In genomic region chr2:136049991-136050573, GRCh38 we compare ENCODE assay signal across 18 cellular contexts.
A peak's percentile ranks its signal among the peaks of the same experiment; 100 is the strongest.
DNase-seq lines count a peak whose midpoint lies in the region; ATAC-seq, FAIRE-seq and TF ChIP-seq lines count a peak whose summit lies in the region.
"Had no signal": no experiment of that assay in that cellular context is flagged by ENCODE, and none has a peak within 500 bp of the region (broad histone marks: within the 10 kb centered on the region; RNA-seq: fewer than 3 reads in every experiment).

No MANE protein-coding gene starts in this region.

- H3K4ac ChIP-seq in neuronal stem cell (ENCODE audit: low read length) = no peak overlapping the region

- DNase-seq in activated CD4-positive, alpha-beta T cell treated with anti-CD3 and anti-CD28 coated beads for 36 hours = no peak
- DNase-seq in activated CD4-positive, alpha-beta T cell treated with anti-CD3 and anti-CD28 coated beads, Interleukin-2, amount 50 U/mL, for 1 hour = no peak
- no peak for DNase-seq in GM12878 (ENCODE audit: low read depth, low spot score)
- no peak for DNase-seq in neuronal stem cell (ENCODE audit: low spot score)
- DNase-seq in tibial nerve (ENCODE audit: low spot score in 2 of 2) = no peak
- DNase-seq in stimulated activated CD4-positive, alpha-beta T cell treated with anti-CD3 and anti-CD28 coated beads, Interleukin-2, amount 100 ng/mL, for 24 hours = no peak
- DNase-seq: 8988T; activated CD4-positive, alpha-beta T cell treated with anti-CD3 and anti-CD28 coated beads for 1 hour; foreskin fibroblast; GOT3; NCI-H524 had no signal

- H3K14ac ChIP-seq in neuronal stem cell (ENCODE audit: low read length) = no peak overlapping the region

- H3K27ac ChIP-seq in OCI-LY1 (ENCODE audit: low read depth, low read length, poor library complexity, severe bottlenecking) (peak overlapping the region; percentile 94), GM12878 (ENCODE audit: control insufficient read depth, insufficient read depth) (no peak overlapping the region), neuronal stem cell (replicated peaks; ENCODE audit: low read length) (no peak overlapping the region), tibial nerve (no peak overlapping the region)
- H3K27ac ChIP-seq: HL-60, prostate gland had no signal

- intact Hi-C loops in activated CD4-positive, alpha-beta T cell treated with anti-CD3 and anti-CD28 coated beads for 36 hours (cut with DNase I, micrococcal nuclease) = loop anchor here in 1 of 2 experiments (5.0 to 10.0 kb wide), 3 partner anchors 43 to 277 kb away; no protein-coding TSS in a partner anchor
- intact Hi-C loops in GM12878 (cut with micrococcal nuclease; ENCODE audit: unreplicated experiment) = loop anchor here (10.0 kb wide), 1 partner anchor 205 kb away; no protein-coding TSS in a partner anchor

- H4K20me1 ChIP-seq in OCI-LY1 (ENCODE audit: insufficient read depth, low read length) = no peaks in the 10 kb centered on the region
- no peaks in the 10 kb centered on the region for H4K20me1 ChIP-seq in GM12878 (ENCODE audit: control insufficient read depth, insufficient read depth)

- H4K91ac ChIP-seq in neuronal stem cell (ENCODE audit: low read depth, low read length, poor library complexity) = no peak overlapping the region

- TF ChIP-seq RAD21 in GM12878 (IDR thresholded peaks at IDR 0.05; ENCODE audit: insufficient read depth, low read depth, low read length) = no peak

- H3K4me1 Mint-ChIP-seq in activated CD4-positive, alpha-beta T cell treated with anti-CD3 and anti-CD28 coated beads for 36 hours = peaks cover 78% of the 10 kb centered on the region

- H3K9me3 ChIP-seq in OCI-LY1 (ENCODE audit: low read length) (no peaks in the 10 kb centered on the region), GM12878 (replicated peaks; ENCODE audit: control insufficient read depth, insufficient read depth, low read length) (no peaks in the 10 kb centered on the region), neuronal stem cell (replicated peaks in 1 of 2; ENCODE audit: control insufficient read depth in 2 of 2, insufficient read depth in 1 of 2, low read depth in 1 of 2, low read length in 2 of 2) (peaks cover 0 to 3% of the 10 kb centered on the region in 2 donors), tibial nerve (no peaks in the 10 kb centered on the region)
- H3K9me3 ChIP-seq: prostate gland had no signal

- ATAC-seq in activated CD4-positive, alpha-beta T cell treated with anti-CD3 and anti-CD28 coated beads for 36 hours = no peak
- ATAC-seq in GM12878 (peak; percentile 32), HG03469 (IDR thresholded peaks at IDR 0.05; ENCODE audit: unreplicated experiment) (no peak)

- no peaks in the 10 kb centered on the region for H3K27me3 Mint-ChIP-seq in activated CD4-positive, alpha-beta T cell treated with anti-CD3 and anti-CD28 coated beads for 36 hours
- H3K27me3 Mint-ChIP-seq: IgD-negative memory B cell had no signal

- 0 out of 2 replicates have a peak, but pooled peaks cover 3% of the 10 kb centered on the region for H3F3A ChIP-seq in OCI-LY1 (ENCODE audit: insufficient read depth, low read length)

- no peak overlapping the region for H3K4me3 Mint-ChIP-seq in activated CD4-positive, alpha-beta T cell treated with anti-CD3 and anti-CD28 coated beads for 36 hours

- no peak overlapping the region for H2BK15ac ChIP-seq in neuronal stem cell (ENCODE audit: low read length)

- no peak overlapping the region for H2BK120ac ChIP-seq in neuronal stem cell (ENCODE audit: low read depth, low read length)

- TF ChIP-seq POLR2A in GM12878 (IDR thresholded peaks at IDR 0.05; ENCODE audit: low read depth, low read length) (no peak), tibial nerve (IDR thresholded peaks at IDR 0.05) (no peak)

- H3K18ac ChIP-seq in neuronal stem cell (ENCODE audit: low read length) = peak overlapping the region; percentile 30

- H3K4me2 ChIP-seq in OCI-LY1 (ENCODE audit: low read length) (no peak overlapping the region), GM12878 (ENCODE audit: control insufficient read depth, insufficient read depth) (no peak overlapping the region), neuronal stem cell (ENCODE audit: insufficient read depth, low read length, poor library complexity, severe bottlenecking) (no peak overlapping the region)

- H3K36me3 Mint-ChIP-seq in activated CD4-positive, alpha-beta T cell treated with anti-CD3 and anti-CD28 coated beads for 36 hours (ENCODE audit: low read depth) = no peaks in the 10 kb centered on the region
- H3K36me3 Mint-ChIP-seq: IgD-negative memory B cell had no signal

- H3K27me3 ChIP-seq in OCI-LY1 (ENCODE audit: insufficient read depth, low read length) = no peaks in the 10 kb centered on the region
- H3K27me3 ChIP-seq in GM12878 (replicated peaks in 1 of 2; ENCODE audit: control insufficient read depth in 2 of 2, insufficient read depth in 2 of 2, low read length in 1 of 2) = peaks cover 0 to 6% of the 10 kb centered on the region in 2 experiments; a peak in 1 of 4 replicates
- H3K27me3 ChIP-seq in neuronal stem cell (ENCODE audit: control insufficient read depth in 3 of 3, insufficient read depth in 3 of 3, low read depth in 1 of 3, low read length in 3 of 3) = no peaks in the 10 kb centered on the region
- no peaks in the 10 kb centered on the region for H3K27me3 ChIP-seq in tibial nerve

- no peak for FAIRE-seq in GM12878 (lab: Jason Lieb, UNC)
- FAIRE-seq: astrocyte, colon had no signal

- H3K9ac ChIP-seq in OCI-LY1 (ENCODE audit: low read length) = no peak overlapping the region
- no peak overlapping the region for H3K9ac ChIP-seq in GM12878 (ENCODE audit: control insufficient read depth, insufficient read depth, low read length)
- no peak overlapping the region for H3K9ac ChIP-seq in neuronal stem cell (ENCODE audit: low read depth, low read length, poor library complexity)

- TF ChIP-seq EP300 in GM12878 (IDR thresholded peaks at IDR 0.05; ENCODE audit: borderline replicate concordance in 1 of 2, control insufficient read depth in 1 of 2, low read depth in 2 of 2, low read length in 2 of 2) (peak in 1 of 2 experiments; percentile 58; a peak in 2 of 4 replicates), tibial nerve (IDR thresholded peaks at IDR 0.05) (no peak)

- no peak overlapping the region for H2BK5ac ChIP-seq in neuronal stem cell (ENCODE audit: low read length)

- H3K4me3 ChIP-seq in OCI-LY1 (ENCODE audit: low read depth, low read length, poor library complexity, severe bottlenecking) (no peak overlapping the region), GM12878 (no peak overlapping the region), neuronal stem cell (ENCODE audit: low read length in 2 of 2) (no peak overlapping the region), tibial nerve (no peak overlapping the region)
- H3K4me3 ChIP-seq: prostate gland had no signal

- H2AK5ac ChIP-seq in neuronal stem cell (ENCODE audit: low read depth, low read length) = no peak overlapping the region

- H3K79me2 ChIP-seq in OCI-LY1 (ENCODE audit: insufficient read depth, low read length) = no peaks in the 10 kb centered on the region
- no peaks in the 10 kb centered on the region for H3K79me2 ChIP-seq in GM12878 (ENCODE audit: control insufficient read depth, insufficient read depth, low read length)

- in situ Hi-C loops in GM12878 (cut with MboI) = no loop called here

- H3K9me2 ChIP-seq in OCI-LY1 (ENCODE audit: low read depth, low read length) = no peaks in the 10 kb centered on the region

- peaks cover 2% of the 10 kb centered on the region for H3K9me3 Mint-ChIP-seq in activated CD4-positive, alpha-beta T cell treated with anti-CD3 and anti-CD28 coated beads for 36 hours (ENCODE audit: low read depth)

- H3K79me1 ChIP-seq in neuronal stem cell (ENCODE audit: low read depth, low read length) = no peaks in the 10 kb centered on the region

- WGBS in GM12878 (ENCODE audit: insufficient coverage, insufficient replicate concordance, low lambda C conversion rate, missing lambda C conversion rate) = 51% methylated on average over 2 of the region's 2 CpGs
- no CpG with 5 or more reads among the region's 2 CpGs for WGBS in neuronal stem cell (ENCODE audit: extremely low coverage in 2 of 2, insufficient read length in 2 of 2, insufficient replicate concordance in 1 of 2), 2 donors
- 39 to 46% methylated on average over 2 of the region's 2 CpGs for WGBS in tibial nerve, 2 donors

- TF ChIP-seq CTCF in OCI-LY1 (IDR thresholded peaks at IDR 0.05; ENCODE audit: low read length) (no peak), GM12878 (IDR thresholded peaks at IDR 0.05 in 2 of 3, conservative IDR thresholded peaks at IDR 0.05 in 1 of 3; ENCODE audit: control insufficient read depth in 2 of 3, extremely low read depth in 1 of 3, insufficient read depth in 1 of 3, low read depth in 3 of 3, low read length in 3 of 3) (no peak), tibial nerve (IDR thresholded peaks at IDR 0.05) (no peak)

- SMC1A ChIA-PET in GM12878 (lab: Charles Lee; ENCODE audit: uncharacterized antibody, unreplicated experiment) = interaction anchor here (0.5 to 24.6 kb wide), 25 partner anchors 8 to 331 kb away, joined by 3 to 961 read pairs (median 6); partner anchors contain the start of genes DARS1 and MCM6

- H2AFZ ChIP-seq in OCI-LY1 (ENCODE audit: low read length) (no peak overlapping the region), GM12878 (ENCODE audit: control insufficient read depth, low read depth, low read length) (no peak overlapping the region), neuronal stem cell (ENCODE audit: low read length) (peak overlapping the region; percentile 26)

- POLR2A ChIA-PET in activated CD4-positive, alpha-beta T cell treated with anti-CD3 and anti-CD28 coated beads for 36 hours (lab: Charles Lee) = interaction anchor here (0.7 to 1.0 kb wide), 2 partner anchors 64 to 83 kb away, joined by 3 read pairs; partner anchors contain the start of gene DARS1
- POLR2A ChIA-PET in GM12878 (lab: Charles Lee) = interaction anchor here (0.6 to 8.4 kb wide), 20 partner anchors 9 to 332 kb away, joined by 3 to 80 read pairs (median 4); partner anchors contain the start of gene DARS1

- H3K4me1 ChIP-seq in OCI-LY1 (ENCODE audit: insufficient read depth, low read length, severe bottlenecking) (peaks cover 68% of the 10 kb centered on the region), GM12878 (ENCODE audit: control insufficient read depth, insufficient read depth, low read length) (peaks cover 17% of the 10 kb centered on the region), neuronal stem cell (ENCODE audit: control insufficient read depth in 2 of 2, insufficient read depth in 1 of 2, low read depth in 1 of 2, low read length in 2 of 2) (peaks cover 3 to 10% of the 10 kb centered on the region in 2 donors), tibial nerve (peaks cover 0 to 7% (median 0%) of the 10 kb centered on the region in 4 donors)
- H3K4me1 ChIP-seq: prostate gland had no signal

- H3K36me3 ChIP-seq in OCI-LY1 (ENCODE audit: insufficient read depth, low read length) (no peaks in the 10 kb centered on the region), GM12878 (ENCODE audit: control insufficient read depth in 2 of 2, insufficient read depth in 2 of 2, low read length in 1 of 2) (no peaks in the 10 kb centered on the region), neuronal stem cell (replicated peaks in 1 of 2; ENCODE audit: control insufficient read depth in 2 of 2, insufficient read depth in 2 of 2, low read length in 2 of 2) (no peaks in the 10 kb centered on the region), tibial nerve (no peaks in the 10 kb centered on the region)
- H3K36me3 ChIP-seq: prostate gland had no signal

- RAD21 ChIA-PET in GM12878 (lab: Charles Lee; ENCODE audit: unreplicated experiment) = interaction anchor here (0.7 to 17.6 kb wide), 33 partner anchors 9 to 331 kb away, joined by 3 to 348 read pairs (median 5); partner anchors contain the start of gene DARS1

- H3K23ac ChIP-seq in neuronal stem cell (ENCODE audit: low read depth, low read length, poor library complexity) = no peak overlapping the region

- H2BK12ac ChIP-seq in neuronal stem cell (ENCODE audit: low read length) = no peak overlapping the region

- CTCF ChIA-PET in activated CD4-positive, alpha-beta T cell treated with anti-CD3 and anti-CD28 coated beads for 36 hours (lab: Charles Lee) = interaction anchor here (0.6 to 1.0 kb wide), 4 partner anchors 33 to 437 kb away, joined by 3 to 4 read pairs (median 3); no protein-coding TSS in a partner anchor
- CTCF ChIA-PET in GM12878 (lab: Yijun Ruan, JAX) = interaction anchor here (0.8 to 5.1 kb wide), 13 partner anchors 9 to 334 kb away, joined by 3 to 43 read pairs (median 6); no protein-coding TSS in a partner anchor

- H3K27ac Mint-ChIP-seq in activated CD4-positive, alpha-beta T cell treated with anti-CD3 and anti-CD28 coated beads for 36 hours = peak overlapping the region; percentile 91
- H3K27ac Mint-ChIP-seq: IgD-negative memory B cell had no signal

- no TSS peak for BruUV-seq in GM12878 (replicated peaks; lab: Mats Ljungman, UMichigan)

- no peak overlapping the region for H4K8ac ChIP-seq in neuronal stem cell (ENCODE audit: low read depth, low read length)
